Comparison of ENCODE assay signal across 15 cellular contexts in the genomic region with DNA sequence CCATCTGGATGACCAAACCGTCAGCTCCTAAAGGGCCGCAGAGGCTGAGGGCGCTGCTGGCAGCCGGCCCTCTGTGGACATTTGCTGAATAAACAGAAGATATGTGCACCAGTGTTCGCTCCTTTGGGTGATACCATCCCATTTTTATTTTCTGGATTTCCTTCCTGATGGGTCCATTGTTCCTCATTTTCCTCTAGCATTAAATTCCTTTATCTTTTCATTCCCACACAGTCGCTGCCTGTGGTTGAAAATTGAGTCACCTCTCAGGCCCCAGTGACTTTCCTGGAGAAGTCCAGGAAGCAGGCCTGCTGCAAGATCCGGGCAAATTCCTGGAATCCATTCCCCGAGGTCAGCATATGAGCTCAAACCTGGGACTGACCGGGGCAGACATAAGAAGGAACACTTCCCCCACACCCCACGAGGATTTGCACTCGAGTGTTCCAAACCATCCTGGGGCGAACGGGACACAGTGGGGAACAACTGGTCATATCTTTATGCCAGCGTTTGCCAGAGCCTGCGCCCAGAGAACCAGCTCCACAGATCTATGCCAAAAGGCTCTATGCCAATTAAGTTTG.
A peak's percentile ranks its signal among the peaks of the same experiment; 100 is the strongest.
DNase-seq lines count a peak whose midpoint lies in the region; ATAC-seq and TF ChIP-seq lines count a peak whose summit lies in the region.
"Had no signal": no experiment of that assay in that cellular context is flagged by ENCODE, and none has a peak within 500 bp of the region (broad histone marks: within the 10 kb centered on the region; RNA-seq: fewer than 3 reads in every experiment).

No MANE protein-coding gene starts in this region.

- H3K27me3 ChIP-seq in liver (ENCODE audit: control insufficient read depth in 4 of 4, insufficient read depth in 4 of 4, low read length in 3 of 4): no peaks in the 10 kb centered on the region
- H3K27me3 ChIP-seq: colonic mucosa had no signal

- no peaks in the 10 kb centered on the region for H3K9me3 Mint-ChIP-seq in immature natural killer cell

- peaks cover 1 to 5% (median 2%) of the 10 kb centered on the region in 3 donors for H3K27me3 Mint-ChIP-seq in immature natural killer cell (ENCODE audit: low read depth in 3 of 3)

- no peaks in the 10 kb centered on the region for H3K9me3 ChIP-seq in liver (ENCODE audit: control insufficient read depth in 4 of 4, low read length in 3 of 4)
- H3K9me3 ChIP-seq: colonic mucosa had no signal

- peak overlapping the region in 1 of 2 donors; percentile 7 for H3K27ac ChIP-seq in liver (ENCODE audit: low read depth in 1 of 2, low read length in 2 of 2)
- H3K27ac ChIP-seq: colonic mucosa had no signal

- H3K36me3 ChIP-seq in liver (ENCODE audit: control insufficient read depth in 4 of 4, insufficient read depth in 3 of 4, low read depth in 1 of 4, low read length in 3 of 4): no peaks in the 10 kb centered on the region
- H3K36me3 ChIP-seq: colonic mucosa had no signal

- TF ChIP-seq RAD21 in liver (IDR thresholded peaks at IDR 0.05): no peak

- peak overlapping the region; percentile 21; the same call in 1 of the 2 replicates for H3K4me3 ChIP-seq in LNCaP clone FGC (ENCODE audit: low read depth, low read length)
- H3K4me3 ChIP-seq in liver (ENCODE audit: low read depth in 1 of 3, low read length in 3 of 3): no peak overlapping the region
- H3K4me3 ChIP-seq: colonic mucosa had no signal

- H3K4me1 Mint-ChIP-seq in immature natural killer cell: no peaks in the 10 kb centered on the region
- H3K4me1 Mint-ChIP-seq: B cell had no signal

- H3K27ac Mint-ChIP-seq in immature natural killer cell: no peak overlapping the region
- H3K27ac Mint-ChIP-seq: B cell had no signal

- no peak overlapping the region for H3K4me3 Mint-ChIP-seq in immature natural killer cell
- H3K4me3 Mint-ChIP-seq: B cell had no signal

- in situ Hi-C loops in ACHN (cut with HindIII; ENCODE audit: low pct_ligation_motif_present, low pct_unique_long_range_greater_than_20kb, low sequenced_read_pairs): no loop called here

- DNase-seq in ACHN (peak; percentile 82), LNCaP clone FGC (ENCODE audit: low read depth) (peak; percentile 45), UCSD-AML1 (lab: John Stamatoyannopoulos, UW; ENCODE audit: unreplicated experiment) (peak; percentile 48), immature natural killer cell (no peak), posterior cingulate gyrus (no peak)
- DNase-seq: activated CD4-positive, alpha-beta T cell treated with anti-CD3 and anti-CD28 coated beads for 1 hour; activated gamma-delta T cell treated with Interleukin-2 at 50 U/mL for 16 hours; colonic mucosa; glutamatergic neuron; NCI-H1436 treated with DMSO at 0.1 percent for 48 hours; stimulated activated CD4-positive, alpha-beta T cell treated with anti-CD3 and anti-CD28 coated beads, Interleukin-12 subunit alpha, Interleukin-12 subunit beta, amount 100 ng/mL, for 4 hours had no signal

- H3K9ac ChIP-seq in liver (ENCODE audit: low read depth in 1 of 2, low read length in 2 of 2): no peak overlapping the region

- ATAC-seq in GM21367 (IDR thresholded peaks at IDR 0.05; ENCODE audit: unreplicated experiment) (no peak), HG02642 (IDR thresholded peaks at IDR 0.05; ENCODE audit: poor library complexity, unreplicated experiment) (no peak)

- no peaks in the 10 kb centered on the region for H3K4me1 ChIP-seq in liver (ENCODE audit: control insufficient read depth in 4 of 4, insufficient read depth in 4 of 4, low read length in 3 of 4)
- H3K4me1 ChIP-seq: colonic mucosa had no signal

- TF ChIP-seq CTCF in LNCaP clone FGC (IDR thresholded peaks at IDR 0.05; ENCODE audit: control insufficient read depth, extremely low read depth, insufficient read depth): no peak
- no peak for TF ChIP-seq CTCF in liver (IDR thresholded peaks at IDR 0.05; ENCODE audit: low read depth, low read length, missing input control)

- 44% methylated on average over 15 of the region's 15 CpGs for WGBS in liver

- intact Hi-C loops in posterior cingulate gyrus (cut with DNase I): no loop called here

- H3K36me3 Mint-ChIP-seq in immature natural killer cell: no peaks in the 10 kb centered on the region

TF ChIP-seq in liver, 16 proteins besides CTCF, POLR2A, EP300 and RAD21:
- TF ChIP-seq HNF4A (conservative IDR thresholded peaks at IDR 0.05) (no peak), MAX (IDR thresholded peaks at IDR 0.05) (no peak), EGR1 (IDR thresholded peaks at IDR 0.05; ENCODE audit: low read depth in 2 of 2) (no peak), FOXA2 (IDR thresholded peaks at IDR 0.05) (no peak), TAF1 (conservative IDR thresholded peaks at IDR 0.05) (no peak), HNF4G (IDR thresholded peaks at IDR 0.05) (no peak), JUND (IDR thresholded peaks at IDR 0.05) (no peak), RXRA (IDR thresholded peaks at IDR 0.05) (no peak), GABPA (IDR thresholded peaks at IDR 0.05 in 1 of 2, conservative IDR thresholded peaks at IDR 0.05 in 1 of 2) (no peak), SP1 (IDR thresholded peaks at IDR 0.05) (peak; percentile 36), NR2F2 (IDR thresholded peaks at IDR 0.05) (peak; percentile 95), YY1 (IDR thresholded peaks at IDR 0.05) (no peak), FOXA1 (IDR thresholded peaks at IDR 0.05) (no peak)
- TF ChIP-seq, protein P1, sequence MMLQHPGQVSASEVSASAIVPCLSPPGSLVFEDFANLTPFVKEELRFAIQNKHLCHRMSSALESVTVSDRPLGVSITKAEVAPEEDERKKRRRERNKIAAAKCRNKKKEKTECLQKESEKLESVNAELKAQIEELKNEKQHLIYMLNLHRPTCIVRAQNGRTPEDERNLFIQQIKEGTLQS (IDR thresholded peaks at IDR 0.05): no peak
- TF ChIP-seq, protein P2, sequence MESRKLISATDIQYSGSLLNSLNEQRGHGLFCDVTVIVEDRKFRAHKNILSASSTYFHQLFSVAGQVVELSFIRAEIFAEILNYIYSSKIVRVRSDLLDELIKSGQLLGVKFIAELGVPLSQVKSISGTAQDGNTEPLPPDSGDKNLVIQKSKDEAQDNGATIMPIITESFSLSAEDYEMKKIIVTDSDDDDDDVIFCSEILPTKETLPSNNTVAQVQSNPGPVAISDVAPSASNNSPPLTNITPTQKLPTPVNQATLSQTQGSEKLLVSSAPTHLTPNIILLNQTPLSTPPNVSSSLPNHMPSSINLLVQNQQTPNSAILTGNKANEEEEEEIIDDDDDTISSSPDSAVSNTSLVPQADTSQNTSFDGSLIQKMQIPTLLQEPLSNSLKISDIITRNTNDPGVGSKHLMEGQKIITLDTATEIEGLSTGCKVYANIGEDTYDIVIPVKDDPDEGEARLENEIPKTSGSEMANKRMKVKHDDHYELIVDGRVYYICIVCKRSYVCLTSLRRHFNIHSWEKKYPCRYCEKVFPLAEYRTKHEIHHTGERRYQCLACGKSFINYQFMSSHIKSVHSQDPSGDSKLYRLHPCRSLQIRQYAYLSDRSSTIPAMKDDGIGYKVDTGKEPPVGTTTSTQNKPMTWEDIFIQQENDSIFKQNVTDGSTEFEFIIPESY (IDR thresholded peaks at IDR 0.05): no peak
- TF ChIP-seq, protein P3, sequence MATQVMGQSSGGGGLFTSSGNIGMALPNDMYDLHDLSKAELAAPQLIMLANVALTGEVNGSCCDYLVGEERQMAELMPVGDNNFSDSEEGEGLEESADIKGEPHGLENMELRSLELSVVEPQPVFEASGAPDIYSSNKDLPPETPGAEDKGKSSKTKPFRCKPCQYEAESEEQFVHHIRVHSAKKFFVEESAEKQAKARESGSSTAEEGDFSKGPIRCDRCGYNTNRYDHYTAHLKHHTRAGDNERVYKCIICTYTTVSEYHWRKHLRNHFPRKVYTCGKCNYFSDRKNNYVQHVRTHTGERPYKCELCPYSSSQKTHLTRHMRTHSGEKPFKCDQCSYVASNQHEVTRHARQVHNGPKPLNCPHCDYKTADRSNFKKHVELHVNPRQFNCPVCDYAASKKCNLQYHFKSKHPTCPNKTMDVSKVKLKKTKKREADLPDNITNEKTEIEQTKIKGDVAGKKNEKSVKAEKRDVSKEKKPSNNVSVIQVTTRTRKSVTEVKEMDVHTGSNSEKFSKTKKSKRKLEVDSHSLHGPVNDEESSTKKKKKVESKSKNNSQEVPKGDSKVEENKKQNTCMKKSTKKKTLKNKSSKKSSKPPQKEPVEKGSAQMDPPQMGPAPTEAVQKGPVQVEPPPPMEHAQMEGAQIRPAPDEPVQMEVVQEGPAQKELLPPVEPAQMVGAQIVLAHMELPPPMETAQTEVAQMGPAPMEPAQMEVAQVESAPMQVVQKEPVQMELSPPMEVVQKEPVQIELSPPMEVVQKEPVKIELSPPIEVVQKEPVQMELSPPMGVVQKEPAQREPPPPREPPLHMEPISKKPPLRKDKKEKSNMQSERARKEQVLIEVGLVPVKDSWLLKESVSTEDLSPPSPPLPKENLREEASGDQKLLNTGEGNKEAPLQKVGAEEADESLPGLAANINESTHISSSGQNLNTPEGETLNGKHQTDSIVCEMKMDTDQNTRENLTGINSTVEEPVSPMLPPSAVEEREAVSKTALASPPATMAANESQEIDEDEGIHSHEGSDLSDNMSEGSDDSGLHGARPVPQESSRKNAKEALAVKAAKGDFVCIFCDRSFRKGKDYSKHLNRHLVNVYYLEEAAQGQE (IDR thresholded peaks at IDR 0.05): no peak

Comparison
In these comparisons a context has a peak if more than half of its experiments do, and no peak if none do; other contexts are left out.
1. DNase-seq: peak in ACHN (single experiment), LNCaP clone FGC (single experiment) and UCSD-AML1 (single experiment); none in immature natural killer cell (0 of 3) and posterior cingulate gyrus (0 of 10).